ENCODE assay signal across 23 cellular contexts in the genomic region with DNA sequence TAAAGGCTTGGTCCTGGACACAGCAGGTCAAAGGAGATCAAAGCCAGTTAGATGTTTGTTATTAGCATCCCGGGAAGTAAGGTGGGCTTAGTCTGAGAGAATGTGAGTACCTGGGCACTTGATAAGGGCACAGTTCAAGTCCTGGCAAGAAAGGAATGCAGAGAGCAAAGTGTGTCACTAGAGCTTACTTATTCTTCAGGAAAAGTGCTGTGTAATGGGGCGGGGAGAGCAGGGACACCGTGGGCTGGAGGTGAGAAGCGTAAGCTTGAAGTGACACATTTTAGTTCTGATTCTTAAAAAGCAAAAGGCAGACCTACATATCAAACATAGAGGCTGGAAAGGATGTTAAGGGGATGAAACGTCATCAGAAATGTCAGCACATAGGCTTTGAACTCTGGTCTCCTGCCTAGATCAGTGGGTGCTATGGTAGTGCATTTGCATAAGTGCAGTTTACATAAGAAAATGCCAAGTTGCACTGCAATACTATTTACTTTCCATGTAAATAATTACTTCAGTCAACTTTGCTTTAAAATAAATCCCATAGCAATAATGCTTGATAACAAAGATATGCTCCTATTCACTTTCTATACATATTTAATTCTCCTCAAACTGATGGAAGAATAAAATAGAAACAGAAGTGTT. TPM values are rescaled to one million over a fixed set of nuclear protein-coding genes. Genes with fewer than 3 reads are reported as not detected.
DNase-seq lines count a peak whose midpoint lies in the region; ATAC-seq, FAIRE-seq and TF ChIP-seq lines count a peak whose summit lies in the region.
"Had no signal": no experiment of that assay in that cellular context is flagged by ENCODE, and none has a peak within 500 bp of the region (broad histone marks: within the 10 kb centered on the region; RNA-seq: fewer than 3 reads in every experiment).

No MANE protein-coding gene starts in this region.

- H3K9me2 ChIP-seq in PC-3 (replicated peaks; ENCODE audit: low read length), result no peaks in the 10 kb centered on the region

- no peak overlapping the region for H3K9ac ChIP-seq in PC-3 (ENCODE audit: low read length)
- H3K9ac ChIP-seq in kidney (ENCODE audit: low read length in 2 of 2), result peak overlapping the region in 1 of 2 donors; percentile 2
- H3K9ac ChIP-seq in neural progenitor cell, result no peak overlapping the region

- no peaks in the 10 kb centered on the region for H3K9me3 ChIP-seq in PC-3 (ENCODE audit: low read length)
- no peaks in the 10 kb centered on the region for H3K9me3 ChIP-seq in kidney (ENCODE audit: control insufficient read depth in 1 of 2, low read length in 2 of 2)
- no peaks in the 10 kb centered on the region for H3K9me3 ChIP-seq in neural progenitor cell (ENCODE audit: low read depth)
- no peaks in the 10 kb centered on the region for H3K9me3 ChIP-seq in CD8-positive, alpha-beta T cell (ENCODE audit: low read length)
- H3K9me3 ChIP-seq: psoas muscle, tibial artery had no signal

- H3K4me2 ChIP-seq in PC-3 (ENCODE audit: low read length), result peak overlapping the region; percentile 26; the same call in 1 of the 2 replicates
- H3K4me2 ChIP-seq in neural progenitor cell, result no peak overlapping the region

- CTCF ChIA-PET in AG04449 (lab: Yijun Ruan, JAX) (interaction anchor here (1.2 to 10.6 kb wide), 2 partner anchors 653 to 666 kb away, joined by 4 to 137 read pairs; no protein-coding TSS in a partner anchor), PC-3 (lab: Charles Lee) (no interaction called here)
- CTCF ChIA-PET in CD8-positive, alpha-beta T cell (lab: Charles Lee), result no interaction called here

- H2AFZ ChIP-seq in PC-3 (ENCODE audit: low read length) (no peak overlapping the region), neural progenitor cell (replicated peaks) (no peak overlapping the region)

- H3K36me3 Mint-ChIP-seq in neural progenitor cell, result peaks cover 7% of the 10 kb centered on the region
- no peaks in the 10 kb centered on the region for H3K36me3 Mint-ChIP-seq in CD8-positive, alpha-beta T cell
- H3K36me3 Mint-ChIP-seq in stimulated activated naive B cell treated with anti-CD40 and anti-IgM and Interleukin-4, amounts not matched to agents 10 μg/mL and 1 μg/mL and 100 μg/mL, for 72 hours, result no peaks in the 10 kb centered on the region
- H3K36me3 Mint-ChIP-seq: activated naive CD8-positive, alpha-beta T cell; CD4-positive, CD25-positive, alpha-beta regulatory T cell had no signal

- H4K20me1 ChIP-seq in PC-3 (ENCODE audit: low read length), result no peaks in the 10 kb centered on the region
- peaks cover 4% of the 10 kb centered on the region for H4K20me1 ChIP-seq in neural progenitor cell (ENCODE audit: low read depth)

- H3K27ac ChIP-seq in PC-3 (ENCODE audit: low read length) (no peak overlapping the region), kidney (ENCODE audit: low read depth in 2 of 2, low read length in 2 of 2) (peak overlapping the region in 1 of 2 donors; percentile 77), neural progenitor cell (no peak overlapping the region)
- no peak overlapping the region for H3K27ac ChIP-seq in CD8-positive, alpha-beta T cell (ENCODE audit: low read depth, low read length)
- H3K27ac ChIP-seq: psoas muscle had no signal

- H3K79me2 ChIP-seq in PC-3 (ENCODE audit: low read length), result no peaks in the 10 kb centered on the region
- no peaks in the 10 kb centered on the region for H3K79me2 ChIP-seq in neural progenitor cell (ENCODE audit: low read depth)

- TF ChIP-seq CTCF in AG04449 (IDR thresholded peaks at IDR 0.05; ENCODE audit: insufficient read depth, low read length, missing control alignments) (no peak), PC-3 (conservative IDR thresholded peaks at IDR 0.05; ENCODE audit: low read depth, low read length) (no peak), kidney (IDR thresholded peaks at IDR 0.05; ENCODE audit: borderline replicate concordance, extremely low read depth, insufficient read depth) (no peak), neural progenitor cell (IDR thresholded peaks at IDR 0.05) (no peak)
- TF ChIP-seq CTCF in CD8-positive, alpha-beta T cell (IDR thresholded peaks at IDR 0.05), result no peak

- H3K36me3 ChIP-seq in PC-3 (ENCODE audit: low read depth, low read length) (no peaks in the 10 kb centered on the region), kidney (ENCODE audit: control insufficient read depth in 1 of 2, insufficient read depth in 2 of 2, low read length in 2 of 2) (no peaks in the 10 kb centered on the region), neural progenitor cell (no peaks in the 10 kb centered on the region)
- no peaks in the 10 kb centered on the region for H3K36me3 ChIP-seq in CD8-positive, alpha-beta T cell (ENCODE audit: insufficient read depth, low read length)
- H3K36me3 ChIP-seq: tibial artery had no signal

- no peak for FAIRE-seq in kidney (lab: Jason Lieb, UNC)
- FAIRE-seq: H54 had no signal

- peaks cover 13% of the 10 kb centered on the region; the same call in 1 of the 2 replicates for H3K4me1 ChIP-seq in PC-3 (ENCODE audit: insufficient read depth, low read length)
- peaks cover 3 to 10% of the 10 kb centered on the region in 2 donors for H3K4me1 ChIP-seq in kidney (ENCODE audit: control insufficient read depth in 1 of 2, insufficient read depth in 1 of 2, low read depth in 1 of 2, low read length in 2 of 2)
- H3K4me1 ChIP-seq in neural progenitor cell, result peaks cover 8% of the 10 kb centered on the region
- H3K4me1 ChIP-seq in CD8-positive, alpha-beta T cell (ENCODE audit: insufficient read depth, low read length), result peaks cover 9% of the 10 kb centered on the region

- no peak overlapping the region for H3K27ac Mint-ChIP-seq in neural progenitor cell
- H3K27ac Mint-ChIP-seq in CD8-positive, alpha-beta T cell, result no peak overlapping the region
- H3K27ac Mint-ChIP-seq in stimulated activated naive B cell treated with anti-CD40 and anti-IgM and Interleukin-4, amounts not matched to agents 10 μg/mL and 1 μg/mL and 100 μg/mL, for 72 hours, result no peak overlapping the region
- H3K27ac Mint-ChIP-seq: activated naive CD8-positive, alpha-beta T cell; activated T-helper 1 cell treated with anti-CD3 and anti-CD28 coated beads, Interleukin-12 subunit alpha, Interleukin-12 subunit beta, Interleukin-2, Interleukin-4 antibody, amounts not matched to agents 30 ng/mL and 10 ng/mL and 1 ng/mL, durations not matched to agents 14 hours and 24 hours and 36 hours; CD4-positive, CD25-positive, alpha-beta regulatory T cell; natural killer cell treated with Interleukin-12 subunit alpha and Interleukin-12 subunit beta and Interleukin-15 and Interleukin-18, amount 100 ng/mL, for 72 hours had no signal

- H3K27me3 Mint-ChIP-seq in neural progenitor cell (ENCODE audit: insufficient read depth, low read depth), result peaks cover 16% of the 10 kb centered on the region
- H3K27me3 Mint-ChIP-seq in CD8-positive, alpha-beta T cell (ENCODE audit: low read depth), result peaks cover 39% of the 10 kb centered on the region
- H3K27me3 Mint-ChIP-seq in stimulated activated naive B cell treated with anti-CD40 and anti-IgM and Interleukin-4, amounts not matched to agents 10 μg/mL and 1 μg/mL and 100 μg/mL, for 72 hours, result peaks cover 42 to 53% of the 10 kb centered on the region in 2 donors

- no peaks in the 10 kb centered on the region for H3F3A ChIP-seq in PC-3 (ENCODE audit: low read length, unreplicated experiment)
- peaks cover 11% of the 10 kb centered on the region for H3F3A ChIP-seq in neural progenitor cell (ENCODE audit: low read depth)

- intact Hi-C loops in PC-3 (cut with micrococcal nuclease), result no loop called here
- intact Hi-C loops in kidney (cut with DNase I), result no loop called here
- intact Hi-C loops in CD8-positive, alpha-beta T cell (cut with DNase I, micrococcal nuclease), result no loop called here

- peak overlapping the region; percentile 95 for H3K4me3 Mint-ChIP-seq in neural progenitor cell
- H3K4me3 Mint-ChIP-seq in CD8-positive, alpha-beta T cell, result no peak overlapping the region
- no peak overlapping the region for H3K4me3 Mint-ChIP-seq in stimulated activated naive B cell treated with anti-CD40 and anti-IgM and Interleukin-4, amounts not matched to agents 10 μg/mL and 1 μg/mL and 100 μg/mL, for 72 hours
- H3K4me3 Mint-ChIP-seq: activated naive CD8-positive, alpha-beta T cell; activated T-helper 1 cell treated with anti-CD3 and anti-CD28 coated beads, Interleukin-12 subunit alpha, Interleukin-12 subunit beta, Interleukin-2, Interleukin-4 antibody, amounts not matched to agents 30 ng/mL and 10 ng/mL and 1 ng/mL, durations not matched to agents 14 hours and 24 hours and 36 hours; CD4-positive, CD25-positive, alpha-beta regulatory T cell; natural killer cell treated with Interleukin-12 subunit alpha and Interleukin-12 subunit beta and Interleukin-15 and Interleukin-18, amount 100 ng/mL, for 72 hours had no signal

- peaks cover 25% of the 10 kb centered on the region for H3K4me1 Mint-ChIP-seq in neural progenitor cell
- peaks cover 22% of the 10 kb centered on the region for H3K4me1 Mint-ChIP-seq in CD8-positive, alpha-beta T cell (ENCODE audit: low read depth)
- peaks cover 18 to 26% of the 10 kb centered on the region in 2 donors for H3K4me1 Mint-ChIP-seq in stimulated activated naive B cell treated with anti-CD40 and anti-IgM and Interleukin-4, amounts not matched to agents 10 μg/mL and 1 μg/mL and 100 μg/mL, for 72 hours

- H3K4me3 ChIP-seq in AG04449 (ENCODE audit: low read depth, low read length) (peak overlapping the region; percentile 15; the same call in 1 of the 2 replicates), PC-3 (ENCODE audit: low read length) (no peak overlapping the region), kidney (ENCODE audit: low read length in 2 of 2) (peak overlapping the region; percentile 69 to 89), neural progenitor cell (no peak overlapping the region)
- H3K4me3 ChIP-seq in CD8-positive, alpha-beta T cell (ENCODE audit: low read depth, low read length), result no peak overlapping the region
- H3K4me3 ChIP-seq: psoas muscle had no signal

- no TSS peak for BruUV-seq in PC-3 (replicated peaks; lab: Mats Ljungman, UMichigan)

- DNase-seq in AG04449 (ENCODE audit: low read depth, low spot score), result no peak
- no peak for DNase-seq in PC-3
- no peak for DNase-seq in kidney
- no peak for DNase-seq in neural progenitor cell (ENCODE audit: low spot score)
- DNase-seq in CD8-positive, alpha-beta T cell, result no peak
- DNase-seq in stimulated activated naive B cell treated with anti-CD40 and anti-IgM and Interleukin-4, amounts not matched to agents 10 μg/mL and 1 μg/mL and 100 μg/mL, for 72 hours, result no peak
- DNase-seq in NCI-H2029 (lab: John Stamatoyannopoulos, UW), result no peak
- DNase-seq: ACHN; activated CD4-positive, CD25-positive, alpha-beta regulatory T cell treated with anti-CD3 and anti-CD28 coated beads, Interleukin-2, amount 50 U/mL, for 72 hours; CD4-positive, CD25-positive, alpha-beta regulatory T cell; DMS79 treated with DMSO at 0.1 percent for 48 hours; erythroblast; KG1; NCI-H1105 treated with DMSO at 0.1 percent for 48 hours; psoas muscle; T1000; tibial artery had no signal

- peaks cover 3% of the 10 kb centered on the region for H3K9me3 Mint-ChIP-seq in neural progenitor cell
- no peaks in the 10 kb centered on the region for H3K9me3 Mint-ChIP-seq in CD8-positive, alpha-beta T cell
- peaks cover 3 to 4% of the 10 kb centered on the region in 2 donors for H3K9me3 Mint-ChIP-seq in stimulated activated naive B cell treated with anti-CD40 and anti-IgM and Interleukin-4, amounts not matched to agents 10 μg/mL and 1 μg/mL and 100 μg/mL, for 72 hours
- H3K9me3 Mint-ChIP-seq: activated T-helper 1 cell treated with anti-CD3 and anti-CD28 coated beads, Interleukin-12 subunit alpha, Interleukin-12 subunit beta, Interleukin-2, Interleukin-4 antibody, amounts not matched to agents 30 ng/mL and 10 ng/mL and 1 ng/mL, durations not matched to agents 14 hours and 24 hours and 36 hours had no signal

- H3K27me3 ChIP-seq in PC-3 (ENCODE audit: low read length) (no peaks in the 10 kb centered on the region), neural progenitor cell (peaks cover 88% of the 10 kb centered on the region)
- no peaks in the 10 kb centered on the region for H3K27me3 ChIP-seq in CD8-positive, alpha-beta T cell (ENCODE audit: insufficient read depth, low read length)
- H3K27me3 ChIP-seq: tibial artery had no signal

- POLR2A ChIA-PET in AG04449 (lab: Yijun Ruan, JAX) (no interaction called here), PC-3 (lab: Charles Lee; ENCODE audit: unreplicated experiment) (no interaction called here)
- POLR2A ChIA-PET in CD8-positive, alpha-beta T cell (lab: Charles Lee), result no interaction called here

- ATAC-seq in PC-3 (no peak), GM18867 (IDR thresholded peaks at IDR 0.05; ENCODE audit: unreplicated experiment) (no peak)
- no peak for ATAC-seq in CD8-positive, alpha-beta T cell
- no peak for ATAC-seq in stimulated activated naive B cell treated with anti-CD40 and anti-IgM and Interleukin-4, amounts not matched to agents 10 μg/mL and 1 μg/mL and 100 μg/mL, for 72 hours (replicated peaks)
- ATAC-seq: natural killer cell treated with Interleukin-12 subunit alpha and Interleukin-12 subunit beta and Interleukin-15 and Interleukin-18, amount 100 ng/mL, for 72 hours; psoas muscle had no signal

RNA-seq across cellular contexts. Expression of gene SAMD5, which starts 2.6 kb away (rescaled TPM):
- total RNA-seq in PC-3 (2014; rRNA removed) (1.2 and 1.8 TPM in 2 replicates), kidney (9.2 TPM), neural progenitor cell (ENCODE audit: low replicate concordance) (0.06 and 0.09 TPM in 2 replicates)
- polyA plus RNA-seq in kidney (ENCODE audit: insufficient read depth, low read depth, low replicate concordance), result 11.1 TPM
- total RNA-seq in CD8-positive, alpha-beta T cell, result not detected
- total RNA-seq: CD4-positive, CD25-positive, alpha-beta regulatory T cell; natural killer cell treated with Interleukin-12 subunit alpha and Interleukin-12 subunit beta and Interleukin-15 and Interleukin-18, amount 100 ng/mL, for 72 hours; OCI-LY7 had no signal
- polyA plus RNA-seq: CD4-positive, CD25-positive, alpha-beta regulatory T cell had no signal

Comparison
In these comparisons a context has a peak if more than half of its experiments do, and no peak if none do; other contexts are left out.
1. H3K4me3 ChIP-seq: peak in AG04449 (single experiment) and kidney (2 of 2); none in PC-3 (single experiment), neural progenitor cell (single experiment) and CD8-positive, alpha-beta T cell (single experiment).